In the genomic region with DNA sequence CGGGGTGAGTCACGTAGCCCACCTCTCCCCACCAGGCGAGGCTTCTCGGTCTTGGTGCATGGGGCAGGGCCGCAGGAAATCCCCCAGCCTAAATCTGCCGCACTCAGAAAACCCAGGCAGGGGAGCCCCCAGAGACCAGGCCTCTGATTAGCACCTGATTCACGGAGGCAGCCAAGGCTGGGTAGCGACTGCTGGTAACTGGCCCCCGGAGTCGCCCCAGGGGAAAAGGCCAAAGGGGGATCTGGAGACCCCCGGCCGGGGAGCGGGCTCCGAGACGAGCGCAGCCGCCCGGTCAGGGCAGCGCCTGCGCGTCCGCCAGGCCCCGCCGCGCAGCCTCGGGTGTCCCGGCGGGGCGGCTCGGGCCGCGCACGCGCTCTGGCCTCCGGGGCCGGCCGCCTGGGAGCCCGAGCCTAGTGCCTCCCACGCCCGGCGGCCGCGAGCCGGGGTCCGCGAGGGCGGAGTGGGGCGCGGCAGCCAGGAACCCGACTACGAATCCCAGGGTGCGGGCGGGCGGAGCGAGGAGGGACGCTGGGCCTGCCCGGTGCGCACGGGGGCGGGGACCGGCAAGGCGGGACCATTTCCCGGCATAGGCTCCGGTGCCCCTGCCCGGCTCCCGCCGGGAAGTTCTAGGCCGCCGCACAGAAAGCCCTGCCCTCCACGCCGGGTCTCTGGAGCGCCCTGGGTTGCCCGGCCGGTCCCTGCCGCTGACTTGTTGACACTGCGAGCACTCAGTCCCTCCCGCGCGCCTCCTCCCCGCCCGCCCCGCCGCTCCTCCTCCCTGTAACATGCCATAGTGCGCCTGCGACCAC, we compare ENCODE assay signal across 1 cellular context.
TF ChIP-seq lines count a peak whose summit lies in the region.

A gene with protein sequence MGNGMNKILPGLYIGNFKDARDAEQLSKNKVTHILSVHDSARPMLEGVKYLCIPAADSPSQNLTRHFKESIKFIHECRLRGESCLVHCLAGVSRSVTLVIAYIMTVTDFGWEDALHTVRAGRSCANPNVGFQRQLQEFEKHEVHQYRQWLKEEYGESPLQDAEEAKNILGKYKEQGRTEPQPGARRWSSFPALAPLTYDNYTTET (plus strand): TSS at position 791 of the 809 bp plus-strand sequence. CDS start 53 bp downstream, outside the sequence.

TF ChIP-seq in K562, 482 proteins besides CTCF, POLR2A, EP300 and RAD21 (continued from another document and continues in another):
- TF ChIP-seq RB1 (IDR thresholded peaks at IDR 0.05; ENCODE audit: low read depth) (peak; percentile 65; the same call in 1 of the 2 replicates), CBX5 (IDR thresholded peaks at IDR 0.05; ENCODE audit: borderline replicate concordance, low read depth) (no peak), HES1 (IDR thresholded peaks at IDR 0.05; ENCODE audit: low read depth) (peak; percentile 43; the same call in 1 of the 2 replicates), ETS2 (tag; IDR thresholded peaks at IDR 0.05; ENCODE audit: borderline replicate concordance, poor library complexity, severe bottlenecking) (no peak), NR4A1 (CRISPR knock-in tag; IDR thresholded peaks at IDR 0.05) (peak; percentile 75; the same call in 1 of the 2 replicates), NR4A1 (tag; IDR thresholded peaks at IDR 0.05) (no peak), TBP (optimal IDR thresholded peaks at IDR 0.05; ENCODE audit: low read depth, low read length) (no peak), EGR1 (conservative IDR thresholded peaks at IDR 0.05) (peak; percentile 75), KAT7 (CRISPR knock-in tag; IDR thresholded peaks at IDR 0.05; ENCODE audit: borderline replicate concordance) (peak; percentile 53; the same call in 1 of the 2 replicates), ZNF57 (CRISPR knock-in tag; IDR thresholded peaks at IDR 0.05) (0 out of 2 replicates have a peak, but pooled peaks have one; percentile 30), CBFA2T3 (IDR thresholded peaks at IDR 0.05) (no peak), CAMTA2 (CRISPR knock-in tag; conservative IDR thresholded peaks at IDR 0.05) (no peak), ZEB2 (IDR thresholded peaks at IDR 0.05) (no peak), PML (IDR thresholded peaks at IDR 0.05; ENCODE audit: low read length) (no peak; the same call in 1 of the 2 replicates), NRF1 (conservative IDR thresholded peaks at IDR 0.05 in 1 of 2, IDR thresholded peaks at IDR 0.05 in 1 of 2) (peak; percentile 90 to 92), ESRRB (CRISPR knock-in tag; IDR thresholded peaks at IDR 0.05; ENCODE audit: borderline replicate concordance) (no peak), SP2 (IDR thresholded peaks at IDR 0.05; ENCODE audit: extremely low read depth, low read depth, low read length, poor library complexity, severe bottlenecking) (no peak), ZKSCAN8 (CRISPR knock-in tag; IDR thresholded peaks at IDR 0.05) (no peak), TAF9B (IDR thresholded peaks at IDR 0.05; ENCODE audit: partially characterized antibody) (peak; percentile 21), DMBX1 (CRISPR knock-in tag; IDR thresholded peaks at IDR 0.05; ENCODE audit: borderline replicate concordance) (0 out of 2 replicates have a peak, but pooled peaks have one; percentile 17), MCM3 (IDR thresholded peaks at IDR 0.05) (no peak), MECOM (CRISPR knock-in tag; IDR thresholded peaks at IDR 0.05) (0 out of 2 replicates have a peak, but pooled peaks have one; percentile 5), EP400 (IDR thresholded peaks at IDR 0.05) (peak; percentile 50; the same call in 1 of the 2 replicates), E2F6 (IDR thresholded peaks at IDR 0.05; ENCODE audit: borderline replicate concordance in 1 of 2, extremely low read depth in 1 of 2, insufficient read depth in 1 of 2, insufficient read length in 1 of 2, low read depth in 1 of 2, low read length in 1 of 2, poor library complexity in 1 of 2, severe bottlenecking in 1 of 2) (peak in 1 of 2 experiments; percentile 81), SMAD4 (CRISPR knock-in tag; conservative IDR thresholded peaks at IDR 0.05) (peak; percentile 88), NUFIP1 (IDR thresholded peaks at IDR 0.05; ENCODE audit: partially characterized antibody) (no peak), U2AF1 (optimal IDR thresholded peaks at IDR 0.05; ENCODE audit: low read depth, low read length) (no peak), RBM15 (IDR thresholded peaks at IDR 0.05; ENCODE audit: insufficient read depth, low read length) (no peak), TCFL5 (CRISPR knock-in tag; conservative IDR thresholded peaks at IDR 0.05) (no peak), ZNF764 (CRISPR knock-in tag; IDR thresholded peaks at IDR 0.05; ENCODE audit: low read depth) (0 out of 2 replicates have a peak, but pooled peaks have one; percentile 27), ARID4B (CRISPR knock-in tag; IDR thresholded peaks at IDR 0.05) (peak; percentile 63; the same call in 1 of the 2 replicates), ZNF436 (CRISPR knock-in tag; IDR thresholded peaks at IDR 0.05) (no peak)
- TF ChIP-seq, protein P1, sequence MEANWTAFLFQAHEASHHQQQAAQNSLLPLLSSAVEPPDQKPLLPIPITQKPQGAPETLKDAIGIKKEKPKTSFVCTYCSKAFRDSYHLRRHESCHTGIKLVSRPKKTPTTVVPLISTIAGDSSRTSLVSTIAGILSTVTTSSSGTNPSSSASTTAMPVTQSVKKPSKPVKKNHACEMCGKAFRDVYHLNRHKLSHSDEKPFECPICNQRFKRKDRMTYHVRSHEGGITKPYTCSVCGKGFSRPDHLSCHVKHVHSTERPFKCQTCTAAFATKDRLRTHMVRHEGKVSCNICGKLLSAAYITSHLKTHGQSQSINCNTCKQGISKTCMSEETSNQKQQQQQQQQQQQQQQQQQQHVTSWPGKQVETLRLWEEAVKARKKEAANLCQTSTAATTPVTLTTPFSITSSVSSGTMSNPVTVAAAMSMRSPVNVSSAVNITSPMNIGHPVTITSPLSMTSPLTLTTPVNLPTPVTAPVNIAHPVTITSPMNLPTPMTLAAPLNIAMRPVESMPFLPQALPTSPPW (CRISPR knock-in tag; IDR thresholded peaks at IDR 0.05), result no peak
- TF ChIP-seq, protein P2, sequence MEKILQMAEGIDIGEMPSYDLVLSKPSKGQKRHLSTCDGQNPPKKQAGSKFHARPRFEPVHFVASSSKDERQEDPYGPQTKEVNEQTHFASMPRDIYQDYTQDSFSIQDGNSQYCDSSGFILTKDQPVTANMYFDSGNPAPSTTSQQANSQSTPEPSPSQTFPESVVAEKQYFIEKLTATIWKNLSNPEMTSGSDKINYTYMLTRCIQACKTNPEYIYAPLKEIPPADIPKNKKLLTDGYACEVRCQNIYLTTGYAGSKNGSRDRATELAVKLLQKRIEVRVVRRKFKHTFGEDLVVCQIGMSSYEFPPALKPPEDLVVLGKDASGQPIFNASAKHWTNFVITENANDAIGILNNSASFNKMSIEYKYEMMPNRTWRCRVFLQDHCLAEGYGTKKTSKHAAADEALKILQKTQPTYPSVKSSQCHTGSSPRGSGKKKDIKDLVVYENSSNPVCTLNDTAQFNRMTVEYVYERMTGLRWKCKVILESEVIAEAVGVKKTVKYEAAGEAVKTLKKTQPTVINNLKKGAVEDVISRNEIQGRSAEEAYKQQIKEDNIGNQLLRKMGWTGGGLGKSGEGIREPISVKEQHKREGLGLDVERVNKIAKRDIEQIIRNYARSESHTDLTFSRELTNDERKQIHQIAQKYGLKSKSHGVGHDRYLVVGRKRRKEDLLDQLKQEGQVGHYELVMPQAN (IDR thresholded peaks at IDR 0.05; ENCODE audit: borderline replicate concordance), result no peak
- TF ChIP-seq, protein P3, sequence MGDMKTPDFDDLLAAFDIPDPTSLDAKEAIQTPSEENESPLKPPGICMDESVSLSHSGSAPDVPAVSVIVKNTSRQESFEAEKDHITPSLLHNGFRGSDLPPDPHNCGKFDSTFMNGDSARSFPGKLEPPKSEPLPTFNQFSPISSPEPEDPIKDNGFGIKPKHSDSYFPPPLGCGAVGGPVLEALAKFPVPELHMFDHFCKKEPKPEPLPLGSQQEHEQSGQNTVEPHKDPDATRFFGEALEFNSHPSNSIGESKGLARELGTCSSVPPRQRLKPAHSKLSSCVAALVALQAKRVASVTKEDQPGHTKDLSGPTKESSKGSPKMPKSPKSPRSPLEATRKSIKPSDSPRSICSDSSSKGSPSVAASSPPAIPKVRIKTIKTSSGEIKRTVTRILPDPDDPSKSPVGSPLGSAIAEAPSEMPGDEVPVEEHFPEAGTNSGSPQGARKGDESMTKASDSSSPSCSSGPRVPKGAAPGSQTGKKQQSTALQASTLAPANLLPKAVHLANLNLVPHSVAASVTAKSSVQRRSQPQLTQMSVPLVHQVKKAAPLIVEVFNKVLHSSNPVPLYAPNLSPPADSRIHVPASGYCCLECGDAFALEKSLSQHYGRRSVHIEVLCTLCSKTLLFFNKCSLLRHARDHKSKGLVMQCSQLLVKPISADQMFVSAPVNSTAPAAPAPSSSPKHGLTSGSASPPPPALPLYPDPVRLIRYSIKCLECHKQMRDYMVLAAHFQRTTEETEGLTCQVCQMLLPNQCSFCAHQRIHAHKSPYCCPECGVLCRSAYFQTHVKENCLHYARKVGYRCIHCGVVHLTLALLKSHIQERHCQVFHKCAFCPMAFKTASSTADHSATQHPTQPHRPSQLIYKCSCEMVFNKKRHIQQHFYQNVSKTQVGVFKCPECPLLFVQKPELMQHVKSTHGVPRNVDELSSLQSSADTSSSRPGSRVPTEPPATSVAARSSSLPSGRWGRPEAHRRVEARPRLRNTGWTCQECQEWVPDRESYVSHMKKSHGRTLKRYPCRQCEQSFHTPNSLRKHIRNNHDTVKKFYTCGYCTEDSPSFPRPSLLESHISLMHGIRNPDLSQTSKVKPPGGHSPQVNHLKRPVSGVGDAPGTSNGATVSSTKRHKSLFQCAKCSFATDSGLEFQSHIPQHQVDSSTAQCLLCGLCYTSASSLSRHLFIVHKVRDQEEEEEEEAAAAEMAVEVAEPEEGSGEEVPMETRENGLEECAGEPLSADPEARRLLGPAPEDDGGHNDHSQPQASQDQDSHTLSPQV (IDR thresholded peaks at IDR 0.05), result peak; percentile 42; the same call in 1 of the 2 replicates
- TF ChIP-seq, protein P4, sequence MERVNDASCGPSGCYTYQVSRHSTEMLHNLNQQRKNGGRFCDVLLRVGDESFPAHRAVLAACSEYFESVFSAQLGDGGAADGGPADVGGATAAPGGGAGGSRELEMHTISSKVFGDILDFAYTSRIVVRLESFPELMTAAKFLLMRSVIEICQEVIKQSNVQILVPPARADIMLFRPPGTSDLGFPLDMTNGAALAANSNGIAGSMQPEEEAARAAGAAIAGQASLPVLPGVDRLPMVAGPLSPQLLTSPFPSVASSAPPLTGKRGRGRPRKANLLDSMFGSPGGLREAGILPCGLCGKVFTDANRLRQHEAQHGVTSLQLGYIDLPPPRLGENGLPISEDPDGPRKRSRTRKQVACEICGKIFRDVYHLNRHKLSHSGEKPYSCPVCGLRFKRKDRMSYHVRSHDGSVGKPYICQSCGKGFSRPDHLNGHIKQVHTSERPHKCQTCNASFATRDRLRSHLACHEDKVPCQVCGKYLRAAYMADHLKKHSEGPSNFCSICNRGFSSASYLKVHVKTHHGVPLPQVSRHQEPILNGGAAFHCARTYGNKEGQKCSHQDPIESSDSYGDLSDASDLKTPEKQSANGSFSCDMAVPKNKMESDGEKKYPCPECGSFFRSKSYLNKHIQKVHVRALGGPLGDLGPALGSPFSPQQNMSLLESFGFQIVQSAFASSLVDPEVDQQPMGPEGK (CRISPR knock-in tag; IDR thresholded peaks at IDR 0.05; ENCODE audit: borderline replicate concordance), result no peak
- TF ChIP-seq, protein P5, sequence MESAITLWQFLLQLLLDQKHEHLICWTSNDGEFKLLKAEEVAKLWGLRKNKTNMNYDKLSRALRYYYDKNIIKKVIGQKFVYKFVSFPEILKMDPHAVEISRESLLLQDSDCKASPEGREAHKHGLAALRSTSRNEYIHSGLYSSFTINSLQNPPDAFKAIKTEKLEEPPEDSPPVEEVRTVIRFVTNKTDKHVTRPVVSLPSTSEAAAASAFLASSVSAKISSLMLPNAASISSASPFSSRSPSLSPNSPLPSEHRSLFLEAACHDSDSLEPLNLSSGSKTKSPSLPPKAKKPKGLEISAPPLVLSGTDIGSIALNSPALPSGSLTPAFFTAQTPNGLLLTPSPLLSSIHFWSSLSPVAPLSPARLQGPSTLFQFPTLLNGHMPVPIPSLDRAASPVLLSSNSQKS (CRISPR knock-in tag; IDR thresholded peaks at IDR 0.05), result no peak
